In the genomic region with DNA sequence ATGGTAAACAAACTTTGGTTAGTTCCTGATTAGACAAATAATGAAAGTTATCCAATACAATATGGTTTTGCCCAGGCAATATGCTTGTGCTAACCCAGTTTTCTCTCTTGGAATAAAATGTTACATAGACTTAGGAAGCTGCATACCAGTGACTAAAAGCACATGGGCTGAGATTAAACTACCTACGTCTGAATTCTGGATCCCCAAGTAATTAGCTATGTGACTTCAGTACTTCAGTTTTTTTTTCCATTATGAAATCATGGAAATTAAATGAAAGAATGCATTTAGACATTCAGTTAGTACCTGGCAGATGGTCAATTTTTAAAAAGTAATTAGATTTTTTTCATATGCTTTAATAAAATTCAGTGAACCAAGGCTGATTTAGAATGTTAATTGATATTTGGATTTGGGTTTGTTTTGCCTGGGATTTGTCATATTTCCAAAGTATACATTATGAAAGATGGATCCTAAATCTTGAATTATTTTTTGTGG, we compare ENCODE assay signal across 17 cellular contexts.
DNase-seq lines count a peak whose midpoint lies in the region; TF ChIP-seq lines count a peak whose summit lies in the region.
"Had no signal": no experiment of that assay in that cellular context is flagged by ENCODE, and none has a peak within 500 bp of the region (broad histone marks: within the 10 kb centered on the region; RNA-seq: fewer than 3 reads in every experiment).

No MANE protein-coding gene starts in this region.

- no peaks in the 10 kb centered on the region for H3K36me3 Mint-ChIP-seq in activated naive CD8-positive, alpha-beta T cell treated with anti-CD3 and anti-CD28 coated beads for 36 hours
- H3K36me3 Mint-ChIP-seq: CD4-positive, alpha-beta memory T cell had no signal

- H2AFZ ChIP-seq in SK-N-SH (ENCODE audit: low read depth) (no peak overlapping the region), osteoblast (ENCODE audit: low read length) (no peak overlapping the region)
- H2AFZ ChIP-seq: GM23338 had no signal

- no peak for TF ChIP-seq EP300 in SK-N-SH (IDR thresholded peaks at IDR 0.05; ENCODE audit: borderline replicate concordance in 1 of 2, low read depth in 1 of 2, low read length in 1 of 2)

- H3K4me3 Mint-ChIP-seq in activated naive CD8-positive, alpha-beta T cell treated with anti-CD3 and anti-CD28 coated beads for 36 hours, result no peak overlapping the region
- H3K4me3 Mint-ChIP-seq: CD4-positive, alpha-beta memory T cell; GM23338; H9 had no signal

- TF ChIP-seq CTCF in SK-N-SH (IDR thresholded peaks at IDR 0.05) (no peak), osteoblast (IDR thresholded peaks at IDR 0.05; ENCODE audit: extremely low read depth, low read depth, low read length) (no peak), spleen (IDR thresholded peaks at IDR 0.05 in 8 of 11, conservative IDR thresholded peaks at IDR 0.05 in 3 of 11) (no peak)

- H3K36me3 ChIP-seq in SK-N-SH (replicated peaks in 1 of 2; ENCODE audit: control insufficient read depth in 1 of 2, insufficient read depth in 2 of 2, low read length in 1 of 2) (no peaks in the 10 kb centered on the region), osteoblast (ENCODE audit: insufficient read depth, low read length) (no peaks in the 10 kb centered on the region), spleen (no peaks in the 10 kb centered on the region)

- H3K9me3 ChIP-seq in SK-N-SH (no peaks in the 10 kb centered on the region), osteoblast (ENCODE audit: low read depth, low read length) (no peaks in the 10 kb centered on the region), spleen (peaks cover 0 to 9% (median 0%) of the 10 kb centered on the region in 8 donors)

- no peak for TF ChIP-seq RAD21 in SK-N-SH (IDR thresholded peaks at IDR 0.05; ENCODE audit: low read length)

- POLR2A ChIA-PET in SK-N-SH (lab: Yijun Ruan, JAX), result no interaction called here

- no peak overlapping the region for H3K27ac ChIP-seq in SK-N-SH (ENCODE audit: low read depth in 2 of 2, low read length in 1 of 2)
- no peak overlapping the region for H3K27ac ChIP-seq in osteoblast (ENCODE audit: low read depth, low read length)
- H3K27ac ChIP-seq in spleen, result no peak overlapping the region

- H3K27me3 Mint-ChIP-seq in activated naive CD8-positive, alpha-beta T cell treated with anti-CD3 and anti-CD28 coated beads for 36 hours, result no peaks in the 10 kb centered on the region
- H3K27me3 Mint-ChIP-seq: CD4-positive, alpha-beta memory T cell had no signal

- intact Hi-C loops in spleen (cut with DNase I; ENCODE audit: low total_unique reads), result no loop called here

- H3K9ac ChIP-seq in SK-N-SH, result no peak overlapping the region

- CTCF ChIA-PET in SK-N-SH (lab: Yijun Ruan, JAX), result no interaction called here

- 9% methylated on average over 1 of the region's 1 CpG for WGBS in SK-N-SH (ENCODE audit: low lambda C conversion rate)
- 64 to 87% (median 78%) methylated on average over 1 of the region's 1 CpG for WGBS in spleen, 5 donors

- no peaks in the 10 kb centered on the region for H4K20me1 ChIP-seq in SK-N-SH (ENCODE audit: insufficient read depth)
- H4K20me1 ChIP-seq in osteoblast (ENCODE audit: insufficient read depth, low read length), result no peaks in the 10 kb centered on the region

- no peaks in the 10 kb centered on the region for H3K9me3 Mint-ChIP-seq in activated naive CD8-positive, alpha-beta T cell treated with anti-CD3 and anti-CD28 coated beads for 36 hours
- H3K9me3 Mint-ChIP-seq: GM23338, H9 had no signal

- peaks cover 0 to 7% of the 10 kb centered on the region in 2 experiments; a peak in 2 of 4 replicates for H3K4me1 ChIP-seq in SK-N-SH (ENCODE audit: control insufficient read depth in 1 of 2, insufficient read depth in 2 of 2, low read depth in 1 of 2, low read length in 1 of 2)
- H3K4me1 ChIP-seq in osteoblast (ENCODE audit: insufficient read depth, low read length), result no peaks in the 10 kb centered on the region
- no peaks in the 10 kb centered on the region for H3K4me1 ChIP-seq in spleen

- H3K27me3 ChIP-seq in SK-N-SH (ENCODE audit: insufficient read depth) (no peaks in the 10 kb centered on the region), osteoblast (ENCODE audit: insufficient read depth, low read length) (no peaks in the 10 kb centered on the region), spleen (replicated peaks in 1 of 7) (no peaks in the 10 kb centered on the region)

- H3K79me2 ChIP-seq in SK-N-SH (ENCODE audit: insufficient read depth) (no peaks in the 10 kb centered on the region), osteoblast (ENCODE audit: insufficient read depth, low read length) (no peaks in the 10 kb centered on the region)

- H3K4me3 ChIP-seq in SK-N-SH (ENCODE audit: low read depth in 2 of 2, low read length in 1 of 2) (no peak overlapping the region), osteoblast (ENCODE audit: insufficient read depth, low read length) (no peak overlapping the region), spleen (no peak overlapping the region)
- H3K4me3 ChIP-seq: GM12878, GM23338 had no signal

- H3K4me2 ChIP-seq in SK-N-SH (no peak overlapping the region), osteoblast (ENCODE audit: insufficient read depth, low read length) (no peak overlapping the region)
- H3K4me2 ChIP-seq: GM23338 had no signal

- no peak for TF ChIP-seq POLR2A in spleen (IDR thresholded peaks at IDR 0.05)

- no peak overlapping the region for H3K27ac Mint-ChIP-seq in activated naive CD8-positive, alpha-beta T cell treated with anti-CD3 and anti-CD28 coated beads for 36 hours
- H3K27ac Mint-ChIP-seq: CD4-positive, alpha-beta memory T cell; GM23338; H9 had no signal

- DNase-seq in NCI-H1694 (lab: John Stamatoyannopoulos, UW) (peak; percentile 29), NCI-H446 treated with DMSO at 0.1 percent for 48 hours (lab: John Stamatoyannopoulos, UW) (peak; percentile 41), SK-N-SH (peak; percentile 7), osteoblast (ENCODE audit: insufficient read length, low spot score, missing footprints) (peak; percentile 26), spleen (no peak), GM03348 (ENCODE audit: low spot score) (no peak), NCI-H1092 treated with DMSO at 0.1 percent for 48 hours (lab: John Stamatoyannopoulos, UW) (no peak)
- no peak for DNase-seq in activated naive CD8-positive, alpha-beta T cell treated with anti-CD3 and anti-CD28 coated beads for 36 hours
- DNase-seq: C1 segment of cervical spinal cord; Calu3; CD4-positive, alpha-beta memory T cell; COR-L47; DMS153; DND-41; H9 had no signal

- no peaks in the 10 kb centered on the region for H3K4me1 Mint-ChIP-seq in activated naive CD8-positive, alpha-beta T cell treated with anti-CD3 and anti-CD28 coated beads for 36 hours
- H3K4me1 Mint-ChIP-seq: CD4-positive, alpha-beta memory T cell; GM23338 had no signal

- H3K9me2 ChIP-seq in SK-N-SH, result no peaks in the 10 kb centered on the region

- no peaks in the 10 kb centered on the region for H3F3A ChIP-seq in SK-N-SH (replicated peaks; ENCODE audit: insufficient read depth)

TF ChIP-seq in SK-N-SH, 30 proteins besides CTCF, POLR2A, EP300 and RAD21:
- TF ChIP-seq RCOR1 (IDR thresholded peaks at IDR 0.05; ENCODE audit: low read length), result no peak
- TF ChIP-seq, protein P1, sequence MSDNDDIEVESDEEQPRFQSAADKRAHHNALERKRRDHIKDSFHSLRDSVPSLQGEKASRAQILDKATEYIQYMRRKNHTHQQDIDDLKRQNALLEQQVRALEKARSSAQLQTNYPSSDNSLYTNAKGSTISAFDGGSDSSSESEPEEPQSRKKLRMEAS (IDR thresholded peaks at IDR 0.05; ENCODE audit: low read depth), result no peak
- no peak for TF ChIP-seq MEF2A (IDR thresholded peaks at IDR 0.05; ENCODE audit: borderline replicate concordance, low read depth)
- TF ChIP-seq SMC3 (IDR thresholded peaks at IDR 0.05; ENCODE audit: low read depth, low read length), result no peak
- TF ChIP-seq YY1 (IDR thresholded peaks at IDR 0.05; ENCODE audit: low read depth), result no peak
- TF ChIP-seq CHD2 (IDR thresholded peaks at IDR 0.05; ENCODE audit: low read length, partially characterized antibody), result no peak
- TF ChIP-seq, protein P2, sequence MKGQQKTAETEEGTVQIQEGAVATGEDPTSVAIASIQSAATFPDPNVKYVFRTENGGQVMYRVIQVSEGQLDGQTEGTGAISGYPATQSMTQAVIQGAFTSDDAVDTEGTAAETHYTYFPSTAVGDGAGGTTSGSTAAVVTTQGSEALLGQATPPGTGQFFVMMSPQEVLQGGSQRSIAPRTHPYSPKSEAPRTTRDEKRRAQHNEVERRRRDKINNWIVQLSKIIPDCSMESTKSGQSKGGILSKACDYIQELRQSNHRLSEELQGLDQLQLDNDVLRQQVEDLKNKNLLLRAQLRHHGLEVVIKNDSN (IDR thresholded peaks at IDR 0.05; ENCODE audit: borderline replicate concordance, low read depth), result no peak
- no peak for TF ChIP-seq NRF1 (IDR thresholded peaks at IDR 0.05; ENCODE audit: low read depth, low read length)

Comparison
In these comparisons a context has a peak if more than half of its experiments do, and no peak if none do; other contexts are left out.
1. DNase-seq: peak in NCI-H1694 (single experiment), NCI-H446 treated with DMSO at 0.1 percent for 48 hours (single experiment), SK-N-SH (single experiment) and osteoblast (single experiment); none in spleen (single experiment), GM03348 (single experiment), NCI-H1092 treated with DMSO at 0.1 percent for 48 hours (single experiment) and activated naive CD8-positive, alpha-beta T cell treated with anti-CD3 and anti-CD28 coated beads for 36 hours (single experiment).